In the genomic region with DNA sequence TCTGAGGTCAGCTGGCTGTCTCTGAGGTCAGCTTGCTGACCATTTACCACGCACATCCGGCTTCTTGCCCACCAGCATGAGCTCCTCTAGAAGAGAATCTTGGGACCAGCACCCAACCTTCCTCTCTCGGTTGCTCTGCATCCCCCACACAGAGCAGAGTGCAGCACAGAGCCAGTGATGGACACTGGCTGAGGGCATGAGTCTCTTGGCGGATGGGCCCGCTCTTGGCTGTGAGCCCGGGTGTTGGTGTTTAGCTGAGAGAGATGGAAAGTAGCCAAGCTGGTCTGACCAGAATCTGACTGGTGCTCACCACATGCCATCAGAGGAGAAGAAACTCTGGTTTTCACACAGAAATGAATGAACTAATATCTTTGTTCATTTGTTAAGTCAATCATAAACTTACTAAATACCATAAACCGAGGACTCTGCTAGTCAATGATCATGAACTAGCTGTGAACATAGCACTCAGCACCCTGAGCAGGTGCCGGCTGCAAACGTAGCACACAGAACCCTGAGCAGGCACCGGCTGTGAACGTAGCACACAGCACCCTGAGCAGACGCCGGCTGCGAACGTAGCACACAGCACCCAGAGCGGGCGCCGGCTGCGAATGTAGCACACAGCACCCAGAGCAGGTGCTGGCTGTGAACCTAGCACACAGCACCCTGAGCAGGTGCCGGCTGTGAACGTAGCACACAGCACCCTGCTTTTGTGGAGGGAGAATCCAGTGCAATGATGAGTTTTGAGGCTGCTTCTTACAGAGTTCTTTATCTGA, we compare ENCODE assay signal across 9 cellular contexts. TPM values are rescaled to one million over a fixed set of nuclear protein-coding genes. Genes with fewer than 3 reads are reported as not detected.
DNase-seq lines count a peak whose midpoint lies in the region; ATAC-seq and TF ChIP-seq lines count a peak whose summit lies in the region.
"Had no signal": no experiment of that assay in that cellular context is flagged by ENCODE, and none has a peak within 500 bp of the region (broad histone marks: within the 10 kb centered on the region; RNA-seq: fewer than 3 reads in every experiment).

No MANE protein-coding gene starts in this region.

- DNase-seq in EH (ENCODE audit: low read depth) (peak; percentile 81), NCI-H1105 (lab: John Stamatoyannopoulos, UW) (peak; percentile 78), choroid plexus epithelial cell (ENCODE audit: low read depth) (peak; percentile 50), omental fat pad (ENCODE audit: low spot score) (no peak), NOMO-1 treated with dmso at 0.1 percent for 144 hours (lab: John Stamatoyannopoulos, UW; ENCODE audit: unreplicated experiment) (no peak), NCI-H1930 (lab: John Stamatoyannopoulos, UW) (no peak)
- DNase-seq in activated CD4-positive, CD25-positive, alpha-beta regulatory T cell treated with anti-CD3 and anti-CD28 coated beads, Interleukin-2, amount 50 U/mL, for 72 hours = no peak
- DNase-seq: NCI-H446 had no signal

- TF ChIP-seq CTCF in choroid plexus epithelial cell (conservative IDR thresholded peaks at IDR 0.05; ENCODE audit: low read depth, low read length) = no peak
- no peak for TF ChIP-seq CTCF in omental fat pad (IDR thresholded peaks at IDR 0.05)

- no peak overlapping the region for H3K4me3 ChIP-seq in choroid plexus epithelial cell (ENCODE audit: low read depth, low read length)

- peak; percentile 39 for ATAC-seq in omental fat pad (ENCODE audit: low FRiP score)
- ATAC-seq in HG03280 (IDR thresholded peaks at IDR 0.05; ENCODE audit: unreplicated experiment) = no peak

RNA-seq across cellular contexts. Expression of gene THBS2, which starts 10.4 kb away (rescaled TPM):
- 100 to 1,000 TPM in 2 of 4 donors, 10 to 100 TPM in 2; 53.5 to 115 (median 93.8) TPM for total RNA-seq in omental fat pad

Comparison
In these comparisons a context has a peak if more than half of its experiments do, and no peak if none do; other contexts are left out.
1. DNase-seq: peak in EH (single experiment), NCI-H1105 (single experiment) and choroid plexus epithelial cell (single experiment); none in omental fat pad (single experiment), activated CD4-positive, CD25-positive, alpha-beta regulatory T cell treated with anti-CD3 and anti-CD28 coated beads, Interleukin-2, amount 50 U/mL, for 72 hours (single experiment), NOMO-1 treated with dmso at 0.1 percent for 144 hours (single experiment) and NCI-H1930 (0 of 2).